In genomic region chr22:42553475-42554361, GRCh38 we compare ENCODE assay signal across 9 cellular contexts. TPM values are rescaled to one million over a fixed set of nuclear protein-coding genes. Genes with fewer than 3 reads are reported as not detected.
DNase-seq lines count a peak whose midpoint lies in the region; ATAC-seq, FAIRE-seq and TF ChIP-seq lines count a peak whose summit lies in the region.
"Had no signal": no experiment of that assay in that cellular context is flagged by ENCODE, and none has a peak within 500 bp of the region (broad histone marks: within the 10 kb centered on the region; RNA-seq: fewer than 3 reads in every experiment).

Gene SERHL2, plus strand, starts transcription at chr22:42553956. Its CDS starts 65 bp downstream, at chr22:42554021.

- no peaks in the 10 kb centered on the region for H3K79me2 ChIP-seq in keratinocyte (ENCODE audit: control insufficient read depth, insufficient read depth, low read length)

- peaks cover 21% of the 10 kb centered on the region for H3K4me1 Mint-ChIP-seq in central memory CD8-positive, alpha-beta T cell

- peak within 1 kb of the TSS; percentile 22 for H3K9ac ChIP-seq in keratinocyte (ENCODE audit: control insufficient read depth, extremely low read depth, insufficient read depth, low read length)

- no peaks in the 10 kb centered on the region for H3K9me1 ChIP-seq in keratinocyte (ENCODE audit: control insufficient read depth, extremely low read depth, insufficient read depth, low read length)

- no peaks in the 10 kb centered on the region for H3K9me3 ChIP-seq in keratinocyte (ENCODE audit: control insufficient read depth, low read depth, low read length)

- DNase-seq in Caki2 (ENCODE audit: low read depth): peak; percentile 73
- peak; percentile 99 for DNase-seq in H7
- DNase-seq in NCI-H146 treated with DMSO at 0.1 percent for 48 hours (lab: John Stamatoyannopoulos, UW; ENCODE audit: unreplicated experiment): peak; percentile 33
- peak; percentile 78 for DNase-seq in activated CD4-positive, CD25-positive, alpha-beta regulatory T cell treated with anti-CD3 and anti-CD28 coated beads, Interleukin-2, amount 50 U/mL, for 72 hours
- peak; percentile 55 to 65 for DNase-seq in central memory CD8-positive, alpha-beta T cell (ENCODE audit: low spot score in 2 of 2)
- DNase-seq in keratinocyte (ENCODE audit: low read depth, low spot score): peak; percentile 19
- DNase-seq in stimulated activated CD4-positive, alpha-beta T cell treated with anti-CD3 and anti-CD28 coated beads, Interleukin-12 subunit alpha, Interleukin-12 subunit beta, amount 100 ng/mL, for 48 hours (ENCODE audit: low read depth in 2 of 3, low spot score in 1 of 3): peak; percentile 63 to 94 (median 83)

- peak within 1 kb of the TSS; percentile 94 for H2AFZ ChIP-seq in keratinocyte (ENCODE audit: control insufficient read depth, low read length)

- TF ChIP-seq CTCF in keratinocyte (optimal IDR thresholded peaks at IDR 0.05 in 1 of 3, IDR thresholded peaks at IDR 0.05 in 1 of 3, conservative IDR thresholded peaks at IDR 0.05 in 1 of 3; ENCODE audit: extremely low read depth in 1 of 3, insufficient read depth in 2 of 3, low read length in 3 of 3): no peak

- H4K20me1 ChIP-seq in keratinocyte (ENCODE audit: control insufficient read depth, extremely low read depth, insufficient read depth, low read length): no peaks in the 10 kb centered on the region

- FAIRE-seq in keratinocyte (lab: Jason Lieb, UNC): no peak
- FAIRE-seq: endometrium had no signal

- no peaks in the 10 kb centered on the region for H3K9me3 Mint-ChIP-seq in central memory CD8-positive, alpha-beta T cell

- in situ Hi-C loops in Caki2 (cut with HindIII; ENCODE audit: low pct_unique_long_range_greater_than_20kb, low sequenced_read_pairs): no loop called here

- H3K4me3 ChIP-seq in H7 (ENCODE audit: insufficient read depth, low read depth, low read length) (peak within 1 kb of the TSS; percentile 59), keratinocyte (ENCODE audit: control insufficient read depth in 2 of 3, extremely low read depth in 1 of 3, insufficient read depth in 2 of 3, low read depth in 1 of 3, low read length in 3 of 3) (peak within 1 kb of the TSS; percentile 37 to 59 (median 46))

- peaks cover 2% of the 10 kb centered on the region for H3K36me3 Mint-ChIP-seq in central memory CD8-positive, alpha-beta T cell (ENCODE audit: insufficient read depth)

- no peaks in the 10 kb centered on the region for H3K27me3 Mint-ChIP-seq in central memory CD8-positive, alpha-beta T cell

- H3K4me2 ChIP-seq in keratinocyte (ENCODE audit: control insufficient read depth, extremely low read depth, insufficient read depth, low read depth, low read length): peak within 1 kb of the TSS; percentile 81

- peak; percentile 77 for ATAC-seq in central memory CD8-positive, alpha-beta T cell (replicated peaks; ENCODE audit: extremely low read depth, poor library complexity, severe bottlenecking)
- no peak for ATAC-seq in HG03342 (IDR thresholded peaks at IDR 0.05; ENCODE audit: unreplicated experiment)

- H3K36me3 ChIP-seq in H7 (replicated peaks; ENCODE audit: control insufficient read depth, insufficient read depth, low read length) (no peaks in the 10 kb centered on the region), keratinocyte (ENCODE audit: control insufficient read depth in 2 of 2, extremely low read depth in 1 of 2, insufficient read depth in 2 of 2, low read length in 2 of 2) (no peaks in the 10 kb centered on the region)

- H3K27me3 ChIP-seq in H7 (ENCODE audit: control insufficient read depth, insufficient read depth, low read length) (peaks cover 8% of the 10 kb centered on the region; the same call in 1 of the 2 replicates), keratinocyte (ENCODE audit: control insufficient read depth, extremely low read depth, insufficient read depth, low read length) (peaks cover 7% of the 10 kb centered on the region)

- no peaks in the 10 kb centered on the region for H3K4me1 ChIP-seq in keratinocyte (ENCODE audit: control insufficient read depth, extremely low read depth, insufficient read depth, low read length)

- dilution Hi-C loops in keratinocyte (cut with MboI; ENCODE audit: extremely low pct_ligation_motif_present, low sequenced_read_pairs): no loop called here

- no peak within 1 kb of the TSS for H3K27ac Mint-ChIP-seq in central memory CD8-positive, alpha-beta T cell (ENCODE audit: low read depth)

- H3K4me3 Mint-ChIP-seq in central memory CD8-positive, alpha-beta T cell: peak within 1 kb of the TSS; percentile 75

- H3K27ac ChIP-seq in keratinocyte (ENCODE audit: control insufficient read depth, insufficient read depth, low read length): no peak within 1 kb of the TSS

RNA-seq across cellular contexts. Expression of gene SERHL2, which starts in this region (rescaled TPM):
- total RNA-seq in Caki2 (2014; rRNA removed; shearing (Covaris generic); ENCODE audit: low replicate concordance): 2.9 TPM in 1 of 2 replicates, not detected in the other
- 2.6 and 7.5 TPM in 2 replicates for total RNA-seq in H7 (2014; rRNA removed; shearing (Covaris generic))
- 1.5 to 4.6 TPM (median 2.5 TPM) in 3 replicates for polyA plus RNA-seq in keratinocyte
- polyA plus RNA-seq in keratinocyte (2011; ENCODE audit: low read depth): 0.61 TPM
- polyA plus RNA-seq in keratinocyte (2011; cell fraction: cytosol; rRNA removed): 1.9 and 2.9 TPM in 2 replicates
- polyA plus RNA-seq in keratinocyte (2011; cell fraction: nucleus; rRNA removed): 1.9 and 2.7 TPM in 2 replicates
- 0.72 and 1.2 TPM in 2 replicates for polyA plus RNA-seq in keratinocyte (2012; ENCODE audit: low replicate concordance)
- polyA minus RNA-seq in keratinocyte: 1.8 to 2.6 TPM in 2 of 3 replicates, not detected in the other
- polyA minus RNA-seq in keratinocyte (2011; cell fraction: cytosol; rRNA and poly(A)+ RNA removed): not detected
- polyA minus RNA-seq in keratinocyte (2011; cell fraction: nucleus; rRNA and poly(A)+ RNA removed): 1.2 and 2.2 TPM in 2 replicates

Comparison
In these comparisons a context has a peak if more than half of its experiments do, and no peak if none do; other contexts are left out.
1. DNase-seq: peak in every context shown above with its lines; median percentile 99 in H7; 83 in stimulated activated CD4-positive, alpha-beta T cell treated with anti-CD3 and anti-CD28 coated beads, Interleukin-12 subunit alpha, Interleukin-12 subunit beta, amount 100 ng/mL, for 48 hours; 78 in activated CD4-positive, CD25-positive, alpha-beta regulatory T cell treated with anti-CD3 and anti-CD28 coated beads, Interleukin-2, amount 50 U/mL, for 72 hours; 73 in Caki2; 60 in central memory CD8-positive, alpha-beta T cell; 33 in NCI-H146 treated with DMSO at 0.1 percent for 48 hours; 19 in keratinocyte.